Comparison of ENCODE assay signal across 8 cellular contexts in the genomic region with DNA sequence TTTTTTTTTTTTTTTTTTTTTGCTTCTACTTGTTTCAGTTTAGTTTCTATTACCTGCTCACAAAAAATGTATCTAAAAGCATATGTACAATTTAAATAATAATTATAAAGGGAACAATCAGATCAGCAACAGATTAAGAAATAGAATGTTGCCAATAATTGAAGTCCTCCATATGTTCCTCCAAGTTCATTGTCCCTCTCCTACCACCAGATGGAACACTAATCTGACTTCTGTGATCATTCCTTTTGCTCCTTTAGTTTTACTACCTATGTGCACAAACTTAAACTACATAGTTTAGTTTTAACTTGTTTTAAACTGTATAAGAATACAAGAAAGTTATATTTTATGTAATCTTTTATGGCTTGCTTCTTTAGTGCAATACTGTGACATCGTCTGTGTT. TPM values are rescaled to one million over a fixed set of nuclear protein-coding genes. Genes with fewer than 3 reads are reported as not detected.
"Had no signal": no experiment of that assay in that cellular context is flagged by ENCODE, and none has a peak within 500 bp of the region (broad histone marks: within the 10 kb centered on the region; RNA-seq: fewer than 3 reads in every experiment).

No MANE protein-coding gene starts in this region.

RNA-seq across cellular contexts. Expression of gene CTAGE6, which starts 5.6 kb away (rescaled TPM):
- total RNA-seq: colonic mucosa, endodermal cell, kidney epithelial cell, left lobe of liver, left ventricle myocardium superior had no signal
- polyA plus RNA-seq: endothelial cell of umbilical vein, fibroblast of lung, keratinocyte had no signal
